Comparison of ENCODE assay signal across 10 cellular contexts in the genomic region with DNA sequence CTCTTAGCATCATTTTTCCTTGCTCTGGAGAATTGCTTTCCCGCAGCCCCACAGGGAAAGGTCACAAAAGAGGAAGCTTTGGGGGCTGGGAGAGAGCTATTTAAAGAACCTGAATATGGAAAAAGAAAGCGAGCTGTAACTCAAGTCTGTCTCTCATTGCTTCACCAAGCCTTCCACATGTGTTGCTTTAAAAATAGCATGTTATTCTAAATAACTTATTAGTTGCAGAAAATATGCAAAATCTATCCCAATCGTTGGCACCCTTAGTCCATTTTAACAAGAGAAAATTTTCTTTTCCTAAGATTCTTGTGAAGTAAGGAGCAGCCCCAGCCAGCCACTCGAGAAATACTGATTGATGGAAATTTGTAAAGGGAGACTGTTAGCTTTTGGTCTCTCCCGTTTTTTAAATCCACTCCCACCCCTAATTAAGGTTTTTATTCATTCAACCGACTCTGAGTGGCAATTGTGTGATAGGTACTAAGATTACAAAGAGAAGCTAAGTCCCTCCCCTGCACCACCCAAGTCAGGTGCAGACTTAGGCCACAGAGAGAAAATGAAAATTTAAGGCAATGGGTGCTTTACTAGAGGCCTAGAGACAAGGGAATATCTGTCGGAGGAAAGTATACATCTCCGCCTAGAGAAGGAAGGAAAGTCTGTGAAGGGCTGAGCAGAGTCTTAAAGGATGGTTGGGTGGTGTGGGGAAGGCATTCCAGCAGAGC. TPM values are rescaled to one million over a fixed set of nuclear protein-coding genes. Genes with fewer than 3 reads are reported as not detected.
DNase-seq lines count a peak whose midpoint lies in the region; ATAC-seq and TF ChIP-seq lines count a peak whose summit lies in the region.
"Had no signal": no experiment of that assay in that cellular context is flagged by ENCODE, and none has a peak within 500 bp of the region (broad histone marks: within the 10 kb centered on the region; RNA-seq: fewer than 3 reads in every experiment).

No MANE protein-coding gene starts in this region.

- no peak for TF ChIP-seq POLR2A in suprapubic skin (IDR thresholded peaks at IDR 0.05)

- BruUV-seq in PC-3 (replicated peaks; lab: Mats Ljungman, UMichigan), result no TSS peak

- peak overlapping the region; percentile 68; the same call in 1 of the 2 replicates for H2AFZ ChIP-seq in PC-3 (ENCODE audit: low read length)

- ATAC-seq in PC-3, result no peak
- ATAC-seq in left lung, result peak; percentile 38
- ATAC-seq in HG02642 (IDR thresholded peaks at IDR 0.05; ENCODE audit: poor library complexity, unreplicated experiment), result no peak
- ATAC-seq in HG03521 (IDR thresholded peaks at IDR 0.05; ENCODE audit: unreplicated experiment), result no peak
- ATAC-seq: activated T-cell treated with anti-CD3 and anti-CD28 coated beads, Interleukin-2, amount 50 U/mL, for 4 hours had no signal

- H3K4me2 ChIP-seq in PC-3 (ENCODE audit: low read length), result peak overlapping the region; percentile 79

- H3K9me2 ChIP-seq in PC-3 (replicated peaks; ENCODE audit: low read length), result no peaks in the 10 kb centered on the region

- H3K79me2 ChIP-seq in PC-3 (ENCODE audit: low read length), result no peaks in the 10 kb centered on the region

- H3K4me1 ChIP-seq in PC-3 (ENCODE audit: insufficient read depth, low read length) (no peaks in the 10 kb centered on the region), left lung (no peaks in the 10 kb centered on the region), suprapubic skin (peaks cover 15% of the 10 kb centered on the region)

- no peaks in the 10 kb centered on the region for H4K20me1 ChIP-seq in PC-3 (ENCODE audit: low read length)

- POLR2A ChIA-PET in PC-3 (lab: Charles Lee; ENCODE audit: unreplicated experiment), result no interaction called here

- WGBS in suprapubic skin, result 27% methylated on average over 8 of the region's 8 CpGs

- H3K4me3 ChIP-seq in PC-3 (ENCODE audit: low read length), result peak overlapping the region; percentile 55
- peak overlapping the region; percentile 22 to 39 for H3K4me3 ChIP-seq in left lung
- H3K4me3 ChIP-seq in suprapubic skin, result peak overlapping the region; percentile 49

- H3K27me3 ChIP-seq in PC-3 (ENCODE audit: low read length), result peaks cover 27% of the 10 kb centered on the region
- H3K27me3 ChIP-seq in left lung, result peaks cover 0 to 28% of the 10 kb centered on the region in 2 donors
- peaks cover 9% of the 10 kb centered on the region for H3K27me3 ChIP-seq in suprapubic skin

- H3K9ac ChIP-seq in PC-3 (ENCODE audit: low read length), result no peak overlapping the region

- H3K27ac ChIP-seq in PC-3 (ENCODE audit: low read length) (no peak overlapping the region), caudate nucleus (ENCODE audit: low read depth, low read length) (peak overlapping the region; percentile 69), left lung (no peak overlapping the region), suprapubic skin (peak overlapping the region; percentile 33)

- intact Hi-C loops in PC-3 (cut with micrococcal nuclease) (no loop called here), left lung (cut with DNase I) (no loop called here)

- DNase-seq in PC-3 (no peak), caudate nucleus (lab: John Stamatoyannopoulos, UW) (peak in 3 of 61 donors; percentile 1 to 37 (median 9)), left lung (no peak), suprapubic skin (ENCODE audit: low spot score in 2 of 2) (no peak), ureter (ENCODE audit: low spot score) (no peak)
- DNase-seq: activated T-cell treated with anti-CD3 and anti-CD28 coated beads, Interleukin-2, amount 50 U/mL, for 4 hours; DMS153; MM.1S had no signal

- no peaks in the 10 kb centered on the region for H3F3A ChIP-seq in PC-3 (ENCODE audit: low read length, unreplicated experiment)

- CTCF ChIA-PET in PC-3 (lab: Charles Lee), result no interaction called here

- H3K36me3 ChIP-seq in PC-3 (ENCODE audit: low read depth, low read length), result no peaks in the 10 kb centered on the region
- no peaks in the 10 kb centered on the region for H3K36me3 ChIP-seq in left lung
- no peaks in the 10 kb centered on the region for H3K36me3 ChIP-seq in suprapubic skin

- TF ChIP-seq CTCF in PC-3 (conservative IDR thresholded peaks at IDR 0.05; ENCODE audit: low read depth, low read length), result no peak
- TF ChIP-seq CTCF in left lung (IDR thresholded peaks at IDR 0.05), result no peak
- no peak for TF ChIP-seq CTCF in suprapubic skin (IDR thresholded peaks at IDR 0.05)

- H3K9me3 ChIP-seq in PC-3 (ENCODE audit: low read length), result no peaks in the 10 kb centered on the region
- H3K9me3 ChIP-seq in left lung, result no peaks in the 10 kb centered on the region
- no peaks in the 10 kb centered on the region for H3K9me3 ChIP-seq in suprapubic skin

- TF ChIP-seq EP300 in suprapubic skin (IDR thresholded peaks at IDR 0.05), result no peak

RNA-seq across cellular contexts. Expression of gene CYP4X1, which starts 0.8 kb away (rescaled TPM):
- total RNA-seq in PC-3 (2014; rRNA removed), result 0.52 and 1.0 TPM in 2 replicates
- total RNA-seq in left lung, result 1 to 10 TPM; 5.2 to 8.8 TPM
- 10 to 100 TPM in 2 of 4 donors, 1 to 10 TPM in 2; 6.2 to 41.8 (median 11.2) TPM for total RNA-seq in suprapubic skin
- 6.0 TPM for total RNA-seq in ureter
- total RNA-seq: activated T-cell treated with anti-CD3 and anti-CD28 coated beads, Interleukin-2, amount 50 U/mL, for 4 hours had no signal

RNA-seq across cellular contexts. Expression of gene CYP4Z1, which starts 42.7 kb away (rescaled TPM):
- not detected in 2 replicates for total RNA-seq in PC-3 (2014; rRNA removed)
- total RNA-seq in left lung, result under 1 TPM; 0.47 to 0.50 TPM
- total RNA-seq in suprapubic skin, result 1 to 10 TPM in 2 of 4 donors, under 1 TPM in 2; 0.52 to 3.4 (median 1.3) TPM
- total RNA-seq in ureter, result 3.5 TPM
- total RNA-seq: activated T-cell treated with anti-CD3 and anti-CD28 coated beads, Interleukin-2, amount 50 U/mL, for 4 hours had no signal

Comparison
In these comparisons a context has a peak if more than half of its experiments do, and no peak if none do; other contexts are left out.
1. H3K27ac ChIP-seq: peak in caudate nucleus (single experiment) and suprapubic skin (single experiment); none in PC-3 (single experiment) and left lung (0 of 2).
2. Peak in every context shown above with its lines, with median percentiles within 50 percentile points of each other: H3K4me3 ChIP-seq.